10 cellular contexts compared by ENCODE assay signal in genomic region chr15:33089878-33090757, GRCh38.
A peak's percentile ranks its signal among the peaks of the same experiment; 100 is the strongest.
DNase-seq lines count a peak whose midpoint lies in the region; ATAC-seq lines count a peak whose summit lies in the region.
"Had no signal": no experiment of that assay in that cellular context is flagged by ENCODE, and none has a peak within 500 bp of the region (broad histone marks: within the 10 kb centered on the region; RNA-seq: fewer than 3 reads in every experiment).

No MANE protein-coding gene starts in this region.

- H3K4me1 ChIP-seq in effector memory CD4-positive, alpha-beta T cell (ENCODE audit: control insufficient read depth, insufficient read depth, low read length, poor library complexity, severe bottlenecking) = peaks cover 21% of the 10 kb centered on the region
- peaks cover 14% of the 10 kb centered on the region for H3K4me1 ChIP-seq in stomach smooth muscle (ENCODE audit: control insufficient read depth, insufficient read depth, low read length)

- no peaks in the 10 kb centered on the region for H3K9me3 ChIP-seq in effector memory CD4-positive, alpha-beta T cell (ENCODE audit: control insufficient read depth, low read length)
- no peaks in the 10 kb centered on the region for H3K9me3 ChIP-seq in stomach smooth muscle (ENCODE audit: control insufficient read depth in 2 of 2, low read length in 2 of 2)
- H3K9me3 ChIP-seq: BE2C had no signal

- no peaks in the 10 kb centered on the region for H3K36me3 ChIP-seq in effector memory CD4-positive, alpha-beta T cell (ENCODE audit: control insufficient read depth, insufficient read depth, low read length)
- H3K36me3 ChIP-seq in stomach smooth muscle (ENCODE audit: control insufficient read depth in 2 of 2, insufficient read depth in 2 of 2, low read length in 2 of 2) = no peaks in the 10 kb centered on the region
- H3K36me3 ChIP-seq: BE2C had no signal

- no peak overlapping the region for H3K27ac ChIP-seq in effector memory CD4-positive, alpha-beta T cell (ENCODE audit: insufficient read depth, low read length, poor library complexity, severe bottlenecking)
- H3K27ac ChIP-seq in stomach smooth muscle (ENCODE audit: low read length) = peak overlapping the region; percentile 42

- H3K27me3 ChIP-seq in effector memory CD4-positive, alpha-beta T cell (replicated peaks; ENCODE audit: control insufficient read depth, insufficient read depth, low read length, poor library complexity, severe bottlenecking) = no peaks in the 10 kb centered on the region
- H3K27me3 ChIP-seq in stomach smooth muscle (ENCODE audit: control insufficient read depth in 1 of 2, insufficient read depth in 2 of 2, low read length in 2 of 2) = no peaks in the 10 kb centered on the region
- H3K27me3 ChIP-seq: BE2C had no signal

- H3K4me3 ChIP-seq in effector memory CD4-positive, alpha-beta T cell (ENCODE audit: insufficient read depth, low read depth, low read length, poor library complexity, severe bottlenecking) = peak overlapping the region; percentile 42
- H3K4me3 ChIP-seq in stomach smooth muscle (ENCODE audit: low read length in 2 of 2) = no peak overlapping the region

- intact Hi-C loops in Right ventricle myocardium inferior (cut with DNase I) = loop anchor here (5.0 to 10.0 kb wide), 2 partner anchors 42 to 125 kb away; no protein-coding TSS in a partner anchor
- intact Hi-C loops in cardiac septum (cut with DNase I) = loop anchor here (5.0 kb wide), 2 partner anchors 42 to 612 kb away; no protein-coding TSS in a partner anchor

- DNase-seq in Right ventricle myocardium inferior (ENCODE audit: missing footprints) = no peak
- no peak for DNase-seq in cardiac septum (ENCODE audit: low spot score)
- DNase-seq in NCI-H510A treated with DMSO at 0.1 percent for 48 hours (lab: John Stamatoyannopoulos, UW) = peak; percentile 47
- no peak for DNase-seq in effector memory CD4-positive, alpha-beta T cell
- no peak for DNase-seq in iPS-NIHi7 (ENCODE audit: extremely low spot score)
- no peak for DNase-seq in cerebellum (ENCODE audit: low spot score)
- DNase-seq: BE2C had no signal

- H3K9ac ChIP-seq in stomach smooth muscle (ENCODE audit: low read length in 2 of 2) = peak overlapping the region in 1 of 2 donors; percentile 2

- ATAC-seq in Right ventricle myocardium inferior (peak; percentile 26), HG02798 (IDR thresholded peaks at IDR 0.05; ENCODE audit: poor library complexity, unreplicated experiment) (no peak)
- ATAC-seq: naive thymus-derived CD4-positive, alpha-beta T cell had no signal
